In genomic region chr3:194311000-194311399, GRCh38 we compare ENCODE assay signal across 18 cellular contexts. TPM values are rescaled to one million over a fixed set of nuclear protein-coding genes. Genes with fewer than 3 reads are reported as not detected.
DNase-seq lines count a peak whose midpoint lies in the region; ATAC-seq and TF ChIP-seq lines count a peak whose summit lies in the region.
"Had no signal": no experiment of that assay in that cellular context is flagged by ENCODE, and none has a peak within 500 bp of the region (broad histone marks: within the 10 kb centered on the region; RNA-seq: fewer than 3 reads in every experiment).

No MANE protein-coding gene starts in this region.

- no peaks in the 10 kb centered on the region for H3K79me2 ChIP-seq in neural progenitor cell (ENCODE audit: low read depth)

- ATAC-seq in HG03159 (IDR thresholded peaks at IDR 0.05; ENCODE audit: unreplicated experiment) = no peak
- ATAC-seq: A549; CD8-positive, alpha-beta T cell; GM23338; HCT116 had no signal

- no peak for TF ChIP-seq CTCF in brain (conservative IDR thresholded peaks at IDR 0.05)
- no peak for TF ChIP-seq CTCF in neural progenitor cell (IDR thresholded peaks at IDR 0.05)

- H3K9ac ChIP-seq in neural progenitor cell = no peak overlapping the region
- H3K9ac ChIP-seq: BLaER1 had no signal

- H3K27ac Mint-ChIP-seq in T-helper 1 cell treated with Interleukin-12 subunit alpha and Interleukin-12 subunit beta and Interleukin-4 antibody, amounts not matched to agents 30 μg/mL and 1 μg/mL, for 36 hours = peak overlapping the region; percentile 55
- H3K27ac Mint-ChIP-seq in activated naive CD4-positive, alpha-beta T cell treated with anti-CD3 and anti-CD28 coated beads, Interleukin-2, amount 50 U/mL, for 24 hours = peak overlapping the region; percentile 77
- no peak overlapping the region for H3K27ac Mint-ChIP-seq in activated naive CD4-positive, alpha-beta T cell treated with anti-CD3 and anti-CD28 coated beads, Interleukin-2, amount 10 ng/mL, durations not matched to agents 7 days and 5 days
- peak overlapping the region in 3 of 5 experiments; percentile 6 to 61 (median 36) for H3K27ac Mint-ChIP-seq in brain
- H3K27ac Mint-ChIP-seq in neural progenitor cell = no peak overlapping the region
- H3K27ac Mint-ChIP-seq: CD8-positive, alpha-beta T cell; GM23338 had no signal

- CTCF ChIA-PET in activated naive CD4-positive, alpha-beta T cell treated with anti-CD3 and anti-CD28 coated beads, Interleukin-2, amount 10 ng/mL, durations not matched to agents 7 days and 5 days (lab: Charles Lee) = no interaction called here

- H3K27me3 Mint-ChIP-seq in T-helper 1 cell treated with Interleukin-12 subunit alpha and Interleukin-12 subunit beta and Interleukin-4 antibody, amounts not matched to agents 30 μg/mL and 1 μg/mL, for 36 hours (ENCODE audit: low read depth) = peaks cover 3% of the 10 kb centered on the region
- H3K27me3 Mint-ChIP-seq in activated naive CD4-positive, alpha-beta T cell treated with anti-CD3 and anti-CD28 coated beads, Interleukin-2, amount 50 U/mL, for 24 hours = peaks cover 2% of the 10 kb centered on the region
- peaks cover 27% of the 10 kb centered on the region for H3K27me3 Mint-ChIP-seq in activated naive CD4-positive, alpha-beta T cell treated with anti-CD3 and anti-CD28 coated beads, Interleukin-2, amount 10 ng/mL, durations not matched to agents 7 days and 5 days
- H3K27me3 Mint-ChIP-seq in brain (peaks cover 35% of the 10 kb centered on the region), neural progenitor cell (ENCODE audit: insufficient read depth, low read depth) (peaks cover 69% of the 10 kb centered on the region)

- peak overlapping the region; percentile 64 for H3K4me3 Mint-ChIP-seq in T-helper 1 cell treated with Interleukin-12 subunit alpha and Interleukin-12 subunit beta and Interleukin-4 antibody, amounts not matched to agents 30 μg/mL and 1 μg/mL, for 36 hours
- H3K4me3 Mint-ChIP-seq in activated naive CD4-positive, alpha-beta T cell treated with anti-CD3 and anti-CD28 coated beads, Interleukin-2, amount 50 U/mL, for 24 hours = no peak overlapping the region
- H3K4me3 Mint-ChIP-seq in activated naive CD4-positive, alpha-beta T cell treated with anti-CD3 and anti-CD28 coated beads, Interleukin-2, amount 10 ng/mL, durations not matched to agents 7 days and 5 days = no peak overlapping the region
- H3K4me3 Mint-ChIP-seq in brain (peak overlapping the region in 4 of 5 experiments; percentile 0 to 54 (median 37)), neural progenitor cell (peak overlapping the region; percentile 4)
- H3K4me3 Mint-ChIP-seq: CD8-positive, alpha-beta T cell; GM23338 had no signal

- H3K27ac ChIP-seq in neural progenitor cell = no peak overlapping the region
- H3K27ac ChIP-seq: 22Rv1, BLaER1 had no signal

- no peak overlapping the region for H3K4me3 ChIP-seq in neural progenitor cell
- H3K4me3 ChIP-seq: A549, BLaER1, GM23338 had no signal

- H3K4me1 ChIP-seq in neural progenitor cell = peaks cover 56% of the 10 kb centered on the region

- H3K36me3 Mint-ChIP-seq in T-helper 1 cell treated with Interleukin-12 subunit alpha and Interleukin-12 subunit beta and Interleukin-4 antibody, amounts not matched to agents 30 μg/mL and 1 μg/mL, for 36 hours (ENCODE audit: low read depth) = peaks cover 3% of the 10 kb centered on the region
- no peaks in the 10 kb centered on the region for H3K36me3 Mint-ChIP-seq in activated naive CD4-positive, alpha-beta T cell treated with anti-CD3 and anti-CD28 coated beads, Interleukin-2, amount 50 U/mL, for 24 hours
- peaks cover 13% of the 10 kb centered on the region for H3K36me3 Mint-ChIP-seq in activated naive CD4-positive, alpha-beta T cell treated with anti-CD3 and anti-CD28 coated beads, Interleukin-2, amount 10 ng/mL, durations not matched to agents 7 days and 5 days
- H3K36me3 Mint-ChIP-seq in brain (no peaks in the 10 kb centered on the region), neural progenitor cell (no peaks in the 10 kb centered on the region)
- H3K36me3 Mint-ChIP-seq: CD8-positive, alpha-beta T cell had no signal

- H3K4me2 ChIP-seq in neural progenitor cell = no peak overlapping the region
- H3K4me2 ChIP-seq: A549, BLaER1, GM23338 had no signal

- no peaks in the 10 kb centered on the region for H4K20me1 ChIP-seq in neural progenitor cell (ENCODE audit: low read depth)

- H3K9me3 ChIP-seq in neural progenitor cell (ENCODE audit: low read depth) = no peaks in the 10 kb centered on the region
- H3K9me3 ChIP-seq: A549, BLaER1 had no signal

- H3K36me3 ChIP-seq in neural progenitor cell = no peaks in the 10 kb centered on the region
- H3K36me3 ChIP-seq: BLaER1 had no signal

- no peaks in the 10 kb centered on the region for H3K9me3 Mint-ChIP-seq in T-helper 1 cell treated with Interleukin-12 subunit alpha and Interleukin-12 subunit beta and Interleukin-4 antibody, amounts not matched to agents 30 μg/mL and 1 μg/mL, for 36 hours
- no peaks in the 10 kb centered on the region for H3K9me3 Mint-ChIP-seq in activated naive CD4-positive, alpha-beta T cell treated with anti-CD3 and anti-CD28 coated beads, Interleukin-2, amount 50 U/mL, for 24 hours
- no peaks in the 10 kb centered on the region for H3K9me3 Mint-ChIP-seq in activated naive CD4-positive, alpha-beta T cell treated with anti-CD3 and anti-CD28 coated beads, Interleukin-2, amount 10 ng/mL, durations not matched to agents 7 days and 5 days
- H3K9me3 Mint-ChIP-seq in brain (peaks cover 0 to 4% (median 0%) of the 10 kb centered on the region in 5 experiments), neural progenitor cell (peaks cover 4% of the 10 kb centered on the region)
- H3K9me3 Mint-ChIP-seq: CD8-positive, alpha-beta T cell; GM23338 had no signal

- peaks cover 8% of the 10 kb centered on the region for H3K27me3 ChIP-seq in neural progenitor cell

- H3F3A ChIP-seq in neural progenitor cell (ENCODE audit: low read depth) = peaks cover 39% of the 10 kb centered on the region

- peaks cover 76% of the 10 kb centered on the region for H3K4me1 Mint-ChIP-seq in T-helper 1 cell treated with Interleukin-12 subunit alpha and Interleukin-12 subunit beta and Interleukin-4 antibody, amounts not matched to agents 30 μg/mL and 1 μg/mL, for 36 hours (ENCODE audit: low read depth)
- peaks cover 23% of the 10 kb centered on the region for H3K4me1 Mint-ChIP-seq in activated naive CD4-positive, alpha-beta T cell treated with anti-CD3 and anti-CD28 coated beads, Interleukin-2, amount 50 U/mL, for 24 hours
- H3K4me1 Mint-ChIP-seq in activated naive CD4-positive, alpha-beta T cell treated with anti-CD3 and anti-CD28 coated beads, Interleukin-2, amount 10 ng/mL, durations not matched to agents 7 days and 5 days = peaks cover 90% of the 10 kb centered on the region
- peaks cover 82% of the 10 kb centered on the region for H3K4me1 Mint-ChIP-seq in brain
- peaks cover 51% of the 10 kb centered on the region for H3K4me1 Mint-ChIP-seq in neural progenitor cell

- no peak overlapping the region for H2AFZ ChIP-seq in neural progenitor cell (replicated peaks)
- H2AFZ ChIP-seq: GM23338 had no signal

- no peak for DNase-seq in T-helper 1 cell
- DNase-seq in activated naive CD4-positive, alpha-beta T cell treated with anti-CD3 and anti-CD28 coated beads, Interleukin-2, amount 10 ng/mL, durations not matched to agents 7 days and 5 days = no peak
- no peak for DNase-seq in neural progenitor cell (ENCODE audit: low spot score)
- DNase-seq in AG08395 (ENCODE audit: low spot score) = no peak
- DNase-seq: Calu3; CD8-positive, alpha-beta T cell; GF-D8; H7 had no signal

RNA-seq across cellular contexts. Expression of gene CPN2, which starts 40.1 kb away (rescaled TPM):
- not detected for polyA plus RNA-seq in brain (ENCODE audit: insufficient read depth, low read depth, low replicate concordance)
- not detected in 2 replicates for total RNA-seq in neural progenitor cell (ENCODE audit: low replicate concordance)
- total RNA-seq: Calu3; CD8-positive, alpha-beta T cell; HT-29 had no signal
- polyA plus RNA-seq: A549 had no signal

RNA-seq across cellular contexts. Expression of gene LRRC15, which starts 58.5 kb away (rescaled TPM):
- not detected for polyA plus RNA-seq in brain (ENCODE audit: insufficient read depth, low read depth, low replicate concordance)
- total RNA-seq in neural progenitor cell (ENCODE audit: low replicate concordance) = not detected in 2 replicates
- total RNA-seq: Calu3; CD8-positive, alpha-beta T cell; HT-29 had no signal

Comparison
In these comparisons a context has a peak if more than half of its experiments do, and no peak if none do; other contexts are left out.
1. H3K27ac Mint-ChIP-seq: peak in T-helper 1 cell treated with Interleukin-12 subunit alpha and Interleukin-12 subunit beta and Interleukin-4 antibody, amounts not matched to agents 30 μg/mL and 1 μg/mL, for 36 hours (single experiment), activated naive CD4-positive, alpha-beta T cell treated with anti-CD3 and anti-CD28 coated beads, Interleukin-2, amount 50 U/mL, for 24 hours (single experiment) and brain (3 of 5); none in activated naive CD4-positive, alpha-beta T cell treated with anti-CD3 and anti-CD28 coated beads, Interleukin-2, amount 10 ng/mL, durations not matched to agents 7 days and 5 days (single experiment) and neural progenitor cell (single experiment).
2. H3K4me3 Mint-ChIP-seq: peak in T-helper 1 cell treated with Interleukin-12 subunit alpha and Interleukin-12 subunit beta and Interleukin-4 antibody, amounts not matched to agents 30 μg/mL and 1 μg/mL, for 36 hours (single experiment), brain (4 of 5) and neural progenitor cell (single experiment); none in activated naive CD4-positive, alpha-beta T cell treated with anti-CD3 and anti-CD28 coated beads, Interleukin-2, amount 50 U/mL, for 24 hours (single experiment) and activated naive CD4-positive, alpha-beta T cell treated with anti-CD3 and anti-CD28 coated beads, Interleukin-2, amount 10 ng/mL, durations not matched to agents 7 days and 5 days (single experiment).